8 cellular contexts compared by ENCODE assay signal in the genomic region with DNA sequence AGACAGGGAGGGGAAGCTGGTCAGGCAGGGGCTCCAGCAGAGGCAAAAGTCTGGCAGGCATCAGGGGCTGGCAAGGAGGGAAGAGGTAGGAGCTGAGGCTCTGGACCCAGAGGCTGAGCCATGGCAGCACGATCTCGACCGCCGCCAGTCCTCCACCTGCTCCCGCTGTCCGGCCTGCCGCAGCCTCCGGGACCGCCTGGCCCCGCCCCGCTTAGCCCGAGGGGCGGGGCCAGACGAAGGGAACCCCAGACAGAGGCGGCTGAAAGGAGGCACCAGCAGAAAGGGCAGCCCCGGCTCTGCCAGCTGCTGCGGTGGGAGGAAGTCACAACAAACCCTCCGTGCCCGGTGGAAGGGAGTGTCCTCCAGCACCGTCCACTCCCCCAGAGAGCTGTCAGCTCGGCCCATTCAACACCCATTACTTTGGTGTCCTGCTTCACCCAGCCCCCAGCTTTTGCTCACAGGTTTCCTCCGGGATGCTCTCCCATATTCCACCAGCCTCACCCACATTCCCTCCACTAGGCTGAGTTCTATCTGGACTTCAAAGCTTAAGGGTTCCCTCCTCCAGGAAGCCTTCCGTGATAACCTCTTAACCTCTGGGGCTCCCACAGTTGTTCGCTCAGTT. TPM values are rescaled to one million over a fixed set of nuclear protein-coding genes. Genes with fewer than 3 reads are reported as not detected.
DNase-seq lines count a peak whose midpoint lies in the region; ATAC-seq and TF ChIP-seq lines count a peak whose summit lies in the region.

A gene with protein sequence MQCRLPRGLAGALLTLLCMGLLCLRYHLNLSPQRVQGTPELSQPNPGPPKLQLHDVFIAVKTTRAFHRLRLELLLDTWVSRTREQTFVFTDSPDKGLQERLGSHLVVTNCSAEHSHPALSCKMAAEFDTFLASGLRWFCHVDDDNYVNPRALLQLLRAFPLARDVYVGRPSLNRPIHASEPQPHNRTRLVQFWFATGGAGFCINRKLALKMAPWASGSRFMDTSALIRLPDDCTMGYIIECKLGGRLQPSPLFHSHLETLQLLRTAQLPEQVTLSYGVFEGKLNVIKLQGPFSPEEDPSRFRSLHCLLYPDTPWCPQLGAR (minus strand): TSS at position 161 of the 622 bp plus-strand sequence. CDS start 207 bp downstream, outside the sequence.

- no peaks in the 10 kb centered on the region for H3K27me3 ChIP-seq in SJCRH30
- H3K27me3 ChIP-seq in upper lobe of left lung, result no peaks in the 10 kb centered on the region

- ATAC-seq in GM18907 (IDR thresholded peaks at IDR 0.05; ENCODE audit: unreplicated experiment) (peak; percentile 51), HG03469 (IDR thresholded peaks at IDR 0.05; ENCODE audit: unreplicated experiment) (peak; percentile 39), upper lobe of left lung (ENCODE audit: low FRiP score in 2 of 2) (peak; percentile 77 to 87)

- TF ChIP-seq CTCF in upper lobe of left lung (IDR thresholded peaks at IDR 0.05), result peak in 1 of 6 experiments; percentile 15

- H3K4me1 ChIP-seq in SJCRH30, result peaks cover 27% of the 10 kb centered on the region
- peaks cover 27 to 43% (median 38%) of the 10 kb centered on the region in 4 donors for H3K4me1 ChIP-seq in upper lobe of left lung

- H3K4me3 ChIP-seq in SJCRH30 (no peak within 1 kb of the TSS), upper lobe of left lung (peak within 1 kb of the TSS; percentile 49 to 67 (median 58))

- peaks cover 9% of the 10 kb centered on the region for H3K36me3 ChIP-seq in SJCRH30
- peaks cover 0 to 9% (median 0%) of the 10 kb centered on the region in 4 donors for H3K36me3 ChIP-seq in upper lobe of left lung

- H3K9me3 ChIP-seq in SJCRH30 (replicated peaks), result no peaks in the 10 kb centered on the region
- H3K9me3 ChIP-seq in upper lobe of left lung, result no peaks in the 10 kb centered on the region

- TF ChIP-seq EP300 in upper lobe of left lung (IDR thresholded peaks at IDR 0.05), result no peak

- DNase-seq in AG08396 (ENCODE audit: low spot score), result peak; percentile 83
- peak; percentile 84 to 87 for DNase-seq in SJCRH30
- peak; percentile 55 for DNase-seq in activated gamma-delta T cell treated with anti-CD3 and anti-CD28 coated beads, Interleukin-2, amount 50 U/mL, for 16 hours (ENCODE audit: low read depth)
- DNase-seq in glomerular visceral epithelial cell (ENCODE audit: extremely low spot score), result peak; percentile 84
- peak; percentile 59 for DNase-seq in pons (ENCODE audit: low spot score)
- DNase-seq in upper lobe of left lung, result peak; percentile 91 to 93

- peak in 2 of 4 donors; percentile 39 to 73 for TF ChIP-seq POLR2A in upper lobe of left lung (IDR thresholded peaks at IDR 0.05)

- 5 to 16% methylated on average over 4 to 21 of the region's 24 CpGs for WGBS in upper lobe of left lung, 2 donors

- H3K27ac ChIP-seq in SJCRH30, result no peak within 1 kb of the TSS
- H3K27ac ChIP-seq in upper lobe of left lung, result peak within 1 kb of the TSS; percentile 88 to 96 (median 92)

RNA-seq across cellular contexts. Expression of the gene that starts here (rescaled TPM):
- total RNA-seq in SJCRH30 (2014; rRNA removed; shearing (Covaris generic)), result 0.36 and 1.1 TPM in 2 replicates
- 10 to 100 TPM; 14.0 to 74.0 (median 45.9) TPM for total RNA-seq in upper lobe of left lung
